Comparison of ENCODE assay signal across 8 cellular contexts in genomic region chr6:111750753-111751684, GRCh38.
A peak's percentile ranks its signal among the peaks of the same experiment; 100 is the strongest.
DNase-seq lines count a peak whose midpoint lies in the region; ATAC-seq and TF ChIP-seq lines count a peak whose summit lies in the region.

No MANE protein-coding gene starts in this region.

- intact Hi-C loops in left ventricle myocardium superior (cut with micrococcal nuclease) (no loop called here), cardiac septum (cut with DNase I) (no loop called here), natural killer cell (cut with micrococcal nuclease) (loop anchor here (1.0 to 5.0 kb wide), 6 partner anchors 8 to 121 kb away; partner anchors contain the start of gene FYN)

- peak overlapping the region; percentile 94 for H3K27ac Mint-ChIP-seq in activated naive CD8-positive, alpha-beta T cell treated with anti-CD3 and anti-CD28 coated beads for 36 hours
- H3K27ac Mint-ChIP-seq in natural killer cell = peak overlapping the region; percentile 92 to 100

- no peaks in the 10 kb centered on the region for H3K9me3 Mint-ChIP-seq in activated naive CD8-positive, alpha-beta T cell treated with anti-CD3 and anti-CD28 coated beads for 36 hours
- no peaks in the 10 kb centered on the region for H3K9me3 Mint-ChIP-seq in natural killer cell

- peaks cover 89% of the 10 kb centered on the region for H3K4me1 Mint-ChIP-seq in activated naive CD8-positive, alpha-beta T cell treated with anti-CD3 and anti-CD28 coated beads for 36 hours
- peaks cover 95 to 96% of the 10 kb centered on the region in 2 donors for H3K4me1 Mint-ChIP-seq in natural killer cell

- DNase-seq in left ventricle myocardium superior (no peak), cardiac septum (ENCODE audit: low spot score) (no peak), natural killer cell (peak; percentile 53), Ammon's horn (ENCODE audit: low spot score) (no peak), RPMI8226 (no peak), NCI-H526 (lab: John Stamatoyannopoulos, UW) (no peak)
- DNase-seq in activated naive CD8-positive, alpha-beta T cell treated with anti-CD3 and anti-CD28 coated beads for 36 hours = peak; percentile 43

- ATAC-seq in left ventricle myocardium superior (peak; percentile 24), HG03520 (IDR thresholded peaks at IDR 0.05; ENCODE audit: unreplicated experiment) (peak; percentile 95), natural killer cell (peak; percentile 70 to 83 (median 80))

- no peaks in the 10 kb centered on the region for H3K27me3 Mint-ChIP-seq in activated naive CD8-positive, alpha-beta T cell treated with anti-CD3 and anti-CD28 coated beads for 36 hours
- H3K27me3 Mint-ChIP-seq in natural killer cell (ENCODE audit: low read depth in 2 of 2) = no peaks in the 10 kb centered on the region

- TF ChIP-seq CTCF in natural killer cell (IDR thresholded peaks at IDR 0.05) = no peak

- H3K4me3 Mint-ChIP-seq in activated naive CD8-positive, alpha-beta T cell treated with anti-CD3 and anti-CD28 coated beads for 36 hours = peak overlapping the region; percentile 45
- H3K4me3 Mint-ChIP-seq in natural killer cell = peak overlapping the region; percentile 86

- H3K36me3 Mint-ChIP-seq in activated naive CD8-positive, alpha-beta T cell treated with anti-CD3 and anti-CD28 coated beads for 36 hours = peaks cover 72% of the 10 kb centered on the region
- no peaks in the 10 kb centered on the region for H3K36me3 Mint-ChIP-seq in natural killer cell

Comparison
In these comparisons a context has a peak if more than half of its experiments do, and no peak if none do; other contexts are left out.
1. ATAC-seq: peak in every context shown above with its lines; median percentile 95 in HG03520; 80 in natural killer cell; 24 in left ventricle myocardium superior.
2. DNase-seq: peak in activated naive CD8-positive, alpha-beta T cell treated with anti-CD3 and anti-CD28 coated beads for 36 hours (single experiment) and natural killer cell (single experiment); none in left ventricle myocardium superior (single experiment), cardiac septum (single experiment), Ammon's horn (single experiment), RPMI8226 (single experiment) and NCI-H526 (0 of 2).